ENCODE assay signal across 14 cellular contexts in genomic region chr3:30043156-30043555, GRCh38.
"Had no signal": no experiment of that assay in that cellular context is flagged by ENCODE, and none has a peak within 500 bp of the region (broad histone marks: within the 10 kb centered on the region; RNA-seq: fewer than 3 reads in every experiment).

No MANE protein-coding gene starts in this region.

- H3K4me1 ChIP-seq: adrenal gland, uterus had no signal

- H3K9me3 ChIP-seq: adrenal gland, sigmoid colon, uterus had no signal

- H3K27me3 ChIP-seq: adrenal gland, sigmoid colon, uterus had no signal

- ATAC-seq: esophagus mucosa, left colon had no signal

- H3K27ac ChIP-seq: adrenal gland, sigmoid colon, uterus had no signal

- DNase-seq: activated CD4-positive, alpha-beta T cell treated with anti-CD3 and anti-CD28 coated beads, Interleukin-2, amount 10 ng/mL, durations not matched to agents 7 days and 5 days; activated CD8-positive, alpha-beta memory T cell treated with anti-CD3 and anti-CD28 coated beads for 24 hours; activated naive CD4-positive, alpha-beta T cell treated with anti-CD3 and anti-CD28 coated beads, Interleukin-2, amount 10 ng/mL, durations not matched to agents 7 days and 5 days; activated T-cell treated with anti-CD3 and anti-CD28 coated beads for 4 hours; adrenal gland; cerebellar nuclear complex; glutamatergic neuron; left colon; nephron progenitor cell; sigmoid colon; stimulated activated CD4-positive, alpha-beta T cell treated with anti-CD3 and anti-CD28 coated beads, Interleukin-4, amount 100 ng/mL, for 24 hours; T-helper 2 cell; uterus had no signal

- H3K36me3 ChIP-seq: adrenal gland, sigmoid colon, uterus had no signal

- H3K4me3 ChIP-seq: adrenal gland, sigmoid colon, uterus had no signal
